ENCODE assay signal across 8 cellular contexts in the genomic region with DNA sequence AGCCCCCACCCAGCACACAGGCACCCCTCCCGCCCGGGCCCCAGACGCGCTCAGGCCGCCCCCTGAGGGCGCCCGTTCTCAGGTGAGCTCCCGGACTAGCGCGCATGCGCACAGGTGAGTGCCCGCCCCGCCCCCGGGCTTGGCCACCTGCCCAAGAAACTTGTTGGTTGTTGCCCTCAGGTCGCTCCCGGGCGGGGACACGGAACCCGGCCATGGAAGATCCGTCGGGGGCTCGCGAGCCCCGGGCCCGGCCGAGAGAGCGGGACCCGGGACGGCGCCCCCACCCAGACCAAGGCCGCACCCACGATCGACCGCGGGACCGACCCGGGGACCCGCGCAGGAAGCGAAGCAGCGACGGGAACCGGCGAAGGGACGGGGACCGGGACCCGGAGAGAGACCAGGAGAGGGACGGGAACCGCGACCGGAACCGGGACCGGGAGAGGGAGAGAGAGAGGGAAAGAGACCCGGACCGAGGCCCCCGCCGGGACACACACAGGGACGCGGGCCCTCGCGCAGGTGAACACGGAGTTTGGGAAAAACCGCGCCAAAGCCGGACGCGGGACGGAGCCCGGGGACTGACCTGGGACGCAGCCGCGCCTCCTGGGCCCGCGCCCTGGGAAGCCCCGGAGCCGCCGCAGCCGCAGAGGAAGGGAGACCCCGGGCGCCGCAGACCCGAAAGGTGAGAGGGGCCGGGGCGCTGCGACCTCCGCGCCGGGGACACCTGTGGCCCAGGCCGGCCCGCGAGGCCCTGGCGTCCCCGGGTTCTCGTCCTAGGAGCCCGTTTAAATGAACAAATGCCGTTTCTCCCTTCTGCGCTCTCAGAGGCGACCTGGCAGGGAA. TPM values are rescaled to one million over a fixed set of nuclear protein-coding genes. Genes with fewer than 3 reads are reported as not detected.
A peak's percentile ranks its signal among the peaks of the same experiment; 100 is the strongest.
DNase-seq lines count a peak whose midpoint lies in the region; ATAC-seq and TF ChIP-seq lines count a peak whose summit lies in the region.

A gene with protein sequence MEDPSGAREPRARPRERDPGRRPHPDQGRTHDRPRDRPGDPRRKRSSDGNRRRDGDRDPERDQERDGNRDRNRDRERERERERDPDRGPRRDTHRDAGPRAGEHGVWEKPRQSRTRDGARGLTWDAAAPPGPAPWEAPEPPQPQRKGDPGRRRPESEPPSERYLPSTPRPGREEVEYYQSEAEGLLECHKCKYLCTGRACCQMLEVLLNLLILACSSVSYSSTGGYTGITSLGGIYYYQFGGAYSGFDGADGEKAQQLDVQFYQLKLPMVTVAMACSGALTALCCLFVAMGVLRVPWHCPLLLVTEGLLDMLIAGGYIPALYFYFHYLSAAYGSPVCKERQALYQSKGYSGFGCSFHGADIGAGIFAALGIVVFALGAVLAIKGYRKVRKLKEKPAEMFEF (plus strand): TSS at position 167 of the 840 bp plus-strand sequence. CDS start 46 bp downstream, at position 213.

- WGBS in spleen, 5 donors = 1 to 4% (median 2%) methylated on average over 39 to 98 of the region's 98 CpGs

- intact Hi-C loops in spleen (cut with DNase I; ENCODE audit: low total_unique reads) = no loop called here

- CTCF ChIA-PET in activated naive CD4-positive, alpha-beta T cell treated with anti-CD3 and anti-CD28 coated beads, Interleukin-2, amount 10 ng/mL, durations not matched to agents 7 days and 5 days (lab: Charles Lee) = no interaction called here

- H3K27ac Mint-ChIP-seq in activated naive CD4-positive, alpha-beta T cell treated with anti-CD3 and anti-CD28 coated beads, Interleukin-2, amount 10 ng/mL, durations not matched to agents 7 days and 5 days = no peak within 1 kb of the TSS

- H3K36me3 ChIP-seq in iPS-15b (ENCODE audit: control insufficient read depth, insufficient read depth, low read length) (peaks cover 4% of the 10 kb centered on the region), spleen (no peaks in the 10 kb centered on the region)

- TF ChIP-seq POLR2A in spleen (IDR thresholded peaks at IDR 0.05) = no peak

- TF ChIP-seq CTCF in spleen (IDR thresholded peaks at IDR 0.05 in 8 of 11, conservative IDR thresholded peaks at IDR 0.05 in 3 of 11) = no peak

- no peak within 1 kb of the TSS for H3K27ac ChIP-seq in spleen

- H3K36me3 Mint-ChIP-seq in activated naive CD4-positive, alpha-beta T cell treated with anti-CD3 and anti-CD28 coated beads, Interleukin-2, amount 10 ng/mL, durations not matched to agents 7 days and 5 days = no peaks in the 10 kb centered on the region

- peaks cover 3% of the 10 kb centered on the region for H3K4me1 Mint-ChIP-seq in activated naive CD4-positive, alpha-beta T cell treated with anti-CD3 and anti-CD28 coated beads, Interleukin-2, amount 10 ng/mL, durations not matched to agents 7 days and 5 days

- no peaks in the 10 kb centered on the region for H3K9me3 ChIP-seq in iPS-15b (ENCODE audit: control insufficient read depth, insufficient read depth, low read length)
- H3K9me3 ChIP-seq in spleen = no peaks in the 10 kb centered on the region

- peaks cover 11% of the 10 kb centered on the region for H3K27me3 Mint-ChIP-seq in activated naive CD4-positive, alpha-beta T cell treated with anti-CD3 and anti-CD28 coated beads, Interleukin-2, amount 10 ng/mL, durations not matched to agents 7 days and 5 days

- H3K4me1 ChIP-seq in iPS-15b (ENCODE audit: control insufficient read depth, insufficient read depth, low read length) (peaks cover 5% of the 10 kb centered on the region), spleen (peaks cover 3 to 19% (median 13%) of the 10 kb centered on the region in 6 donors)

- H3K9ac ChIP-seq in iPS-15b (ENCODE audit: low read depth, low read length) = peak within 1 kb of the TSS; percentile 81

- no peak for ATAC-seq in GM21825 (IDR thresholded peaks at IDR 0.05; ENCODE audit: unreplicated experiment)

- H3K4me3 Mint-ChIP-seq in activated naive CD4-positive, alpha-beta T cell treated with anti-CD3 and anti-CD28 coated beads, Interleukin-2, amount 10 ng/mL, durations not matched to agents 7 days and 5 days = peak within 1 kb of the TSS; percentile 22

- H3K9me3 Mint-ChIP-seq in activated naive CD4-positive, alpha-beta T cell treated with anti-CD3 and anti-CD28 coated beads, Interleukin-2, amount 10 ng/mL, durations not matched to agents 7 days and 5 days = no peaks in the 10 kb centered on the region

- peak within 1 kb of the TSS; percentile 86 for H3K4me3 ChIP-seq in iPS-15b (ENCODE audit: low read depth, low read length)
- H3K4me3 ChIP-seq in spleen = peak within 1 kb of the TSS; percentile 27 to 68 (median 40)

- DNase-seq in ELF-1 (ENCODE audit: low read depth, low spot score) = peak; percentile 71
- peak; percentile 70 for DNase-seq in NCI-H2107 (lab: John Stamatoyannopoulos, UW)
- DNase-seq in activated naive CD4-positive, alpha-beta T cell treated with anti-CD3 and anti-CD28 coated beads, Interleukin-2, amount 10 ng/mL, durations not matched to agents 7 days and 5 days = peak; percentile 48
- DNase-seq in spleen = peak; percentile 72
- DNase-seq in Ammon's horn (ENCODE audit: low spot score) = no peak
- DNase-seq in medulla oblongata (ENCODE audit: extremely low spot score) = no peak

- H3K27me3 ChIP-seq in iPS-15b (ENCODE audit: control insufficient read depth, insufficient read depth, low read length) = no peaks in the 10 kb centered on the region
- peaks cover 2 to 44% (median 30%) of the 10 kb centered on the region in 7 donors for H3K27me3 ChIP-seq in spleen (replicated peaks in 1 of 7)

RNA-seq across cellular contexts. Expression of the gene that starts here (rescaled TPM):
- under 1 TPM in 3 of 7 donors, not detected in 4; 0.13 to 0.76 (median 0.34) TPM for total RNA-seq in spleen
- under 1 TPM; 0.02 to 0.06 (median 0.04) TPM for polyA plus RNA-seq in spleen

Comparison
In these comparisons a context has a peak if more than half of its experiments do, and no peak if none do; other contexts are left out.
1. Peak in DNase-seq and H3K4me3 ChIP-seq in spleen; RNA of the gene not detected or under 1 TPM.
2. DNase-seq: peak in ELF-1 (single experiment), NCI-H2107 (single experiment) and activated naive CD4-positive, alpha-beta T cell treated with anti-CD3 and anti-CD28 coated beads, Interleukin-2, amount 10 ng/mL, durations not matched to agents 7 days and 5 days (single experiment); none in Ammon's horn (single experiment) and medulla oblongata (single experiment).